ENCODE assay signal across 18 cellular contexts in the genomic region with DNA sequence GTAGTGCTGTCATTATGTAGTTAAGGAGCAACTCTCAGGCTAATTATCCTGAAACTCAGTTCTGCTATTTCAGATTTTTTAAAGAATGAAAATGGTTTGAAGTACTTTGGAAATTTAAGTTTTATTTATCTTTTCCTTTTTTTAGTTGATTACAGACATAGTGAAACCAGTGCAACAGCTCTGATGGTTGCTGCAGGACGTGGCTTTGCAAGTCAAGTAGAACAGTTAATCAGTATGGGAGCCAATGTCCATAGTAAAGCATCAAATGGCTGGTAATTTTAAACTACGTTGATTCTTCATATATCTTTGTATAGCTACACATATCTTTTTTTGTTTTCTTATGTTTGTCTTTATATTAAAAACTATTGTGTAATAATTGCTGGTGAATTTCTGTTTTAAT. TPM values are rescaled to one million over a fixed set of nuclear protein-coding genes. Genes with fewer than 3 reads are reported as not detected.
A peak's percentile ranks its signal among the peaks of the same experiment; 100 is the strongest.
DNase-seq lines count a peak whose midpoint lies in the region; ATAC-seq and TF ChIP-seq lines count a peak whose summit lies in the region.
"Had no signal": no experiment of that assay in that cellular context is flagged by ENCODE, and none has a peak within 500 bp of the region (broad histone marks: within the 10 kb centered on the region; RNA-seq: fewer than 3 reads in every experiment).

No MANE protein-coding gene starts in this region.

- no peaks in the 10 kb centered on the region for H3K27me3 ChIP-seq in transverse colon
- H3K27me3 ChIP-seq: right lobe of liver had no signal

- H3K36me3 Mint-ChIP-seq in WTC11 = peaks cover 26% of the 10 kb centered on the region

- ATAC-seq in GM18502 (IDR thresholded peaks at IDR 0.05; ENCODE audit: poor library complexity, unreplicated experiment) (peak; percentile 58), GM19395 (IDR thresholded peaks at IDR 0.05; ENCODE audit: unreplicated experiment) (peak; percentile 78), HG02759 (IDR thresholded peaks at IDR 0.05; ENCODE audit: unreplicated experiment) (peak; percentile 86), HG03354 (IDR thresholded peaks at IDR 0.05; ENCODE audit: poor library complexity, severe bottlenecking, unreplicated experiment) (peak; percentile 95), WTC11 (no peak), HG03039 (IDR thresholded peaks at IDR 0.05; ENCODE audit: unreplicated experiment) (no peak)
- ATAC-seq: lower lobe of right lung, right lobe of liver had no signal

- H3K4me3 Mint-ChIP-seq in WTC11 = no peak overlapping the region
- H3K4me3 Mint-ChIP-seq: activated naive CD4-positive, alpha-beta T cell treated with anti-CD3 and anti-CD28 coated beads, Interleukin-2, amount 50 U/mL, for 24 hours; activated T-cell treated with anti-CD3 and anti-CD28 coated beads, Interleukin-2, amount 50 U/mL, for 24 hours; endodermal cell; stimulated activated naive CD8-positive, alpha-beta T cell treated with anti-CD3 and anti-CD28 coated beads, Interleukin-15, Interleukin-2, amounts not matched to agents 100 ng/mL and 50 ng/mL, for 24 hours had no signal

- intact Hi-C loops in transverse colon (cut with DNase I; ENCODE audit: low total_unique reads) = no loop called here

- DNase-seq in WTC11 (ENCODE audit: low spot score) = no peak
- no peak for DNase-seq in transverse colon
- no peak for DNase-seq in DMS79 treated with DMSO at 0.1 percent for 48 hours (lab: John Stamatoyannopoulos, UW)
- DNase-seq: activated T-cell treated with anti-CD3 and anti-CD28 coated beads, Interleukin-2, amount 50 U/mL, for 24 hours; endodermal cell; H7; lower lobe of right lung; NCI-H1092 treated with DMSO at 0.1 percent for 48 hours; NCI-H2081 treated with DMSO at 0.1 percent for 48 hours; NCI-H526 treated with DMSO at 0.1 percent for 48 hours; right lobe of liver had no signal

- no peaks in the 10 kb centered on the region for H3K27me3 Mint-ChIP-seq in WTC11 (ENCODE audit: low read depth)
- H3K27me3 Mint-ChIP-seq: activated naive CD4-positive, alpha-beta T cell treated with anti-CD3 and anti-CD28 coated beads, Interleukin-2, amount 50 U/mL, for 24 hours; activated T-cell treated with anti-CD3 and anti-CD28 coated beads, Interleukin-2, amount 50 U/mL, for 24 hours; stimulated activated naive CD8-positive, alpha-beta T cell treated with anti-CD3 and anti-CD28 coated beads, Interleukin-15, Interleukin-2, amounts not matched to agents 100 ng/mL and 50 ng/mL, for 24 hours had no signal

- H3K27ac ChIP-seq in transverse colon = no peak overlapping the region
- H3K27ac ChIP-seq: lower lobe of right lung, right lobe of liver had no signal

- no peak overlapping the region for H3K27ac Mint-ChIP-seq in WTC11
- H3K27ac Mint-ChIP-seq: activated naive CD4-positive, alpha-beta T cell treated with anti-CD3 and anti-CD28 coated beads, Interleukin-2, amount 50 U/mL, for 24 hours; activated T-cell treated with anti-CD3 and anti-CD28 coated beads, Interleukin-2, amount 50 U/mL, for 24 hours; endodermal cell; stimulated activated naive CD8-positive, alpha-beta T cell treated with anti-CD3 and anti-CD28 coated beads, Interleukin-15, Interleukin-2, amounts not matched to agents 100 ng/mL and 50 ng/mL, for 24 hours had no signal

- H3K4me3 ChIP-seq in transverse colon = no peak overlapping the region
- H3K4me3 ChIP-seq: lower lobe of right lung, right lobe of liver had no signal

- peaks cover 0 to 12% (median 0%) of the 10 kb centered on the region in 4 donors for H3K4me1 ChIP-seq in transverse colon
- H3K4me1 ChIP-seq: lower lobe of right lung, right lobe of liver had no signal

- H3K9me3 ChIP-seq in transverse colon = no peaks in the 10 kb centered on the region
- H3K9me3 ChIP-seq: lower lobe of right lung, right lobe of liver had no signal

- H3K36me3 ChIP-seq in transverse colon = peaks cover 0 to 44% (median 19%) of the 10 kb centered on the region in 4 donors

- no peaks in the 10 kb centered on the region for H3K4me1 Mint-ChIP-seq in WTC11
- H3K4me1 Mint-ChIP-seq: endodermal cell had no signal

- POLR2A ChIA-PET in WTC11 (lab: Charles Lee) = no interaction called here

- in situ Hi-C loops in transverse colon (cut with MboI; ENCODE audit: low pct_ligation_motif_present in 1 of 4, low pct_unique_long_range_greater_than_20kb in 1 of 4, low sequenced_read_pairs in 3 of 4) = no loop called here

- TF ChIP-seq EP300 in transverse colon (IDR thresholded peaks at IDR 0.05; ENCODE audit: low read depth) = no peak

- TF ChIP-seq CTCF in WTC11 (IDR thresholded peaks at IDR 0.05) (no peak), transverse colon (IDR thresholded peaks at IDR 0.05) (no peak)

- CTCF ChIA-PET in WTC11 (lab: Charles Lee) = no interaction called here

- H3K9me3 Mint-ChIP-seq in WTC11 = no peaks in the 10 kb centered on the region
- H3K9me3 Mint-ChIP-seq: activated naive CD4-positive, alpha-beta T cell treated with anti-CD3 and anti-CD28 coated beads, Interleukin-2, amount 50 U/mL, for 24 hours; activated T-cell treated with anti-CD3 and anti-CD28 coated beads, Interleukin-2, amount 50 U/mL, for 24 hours; endodermal cell; stimulated activated naive CD8-positive, alpha-beta T cell treated with anti-CD3 and anti-CD28 coated beads, Interleukin-15, Interleukin-2, amounts not matched to agents 100 ng/mL and 50 ng/mL, for 24 hours had no signal

- WGBS in transverse colon (ENCODE audit: low coverage in 1 of 2), 2 donors = 86 to 94% methylated on average over 2 of the region's 2 CpGs

- TF ChIP-seq POLR2A in transverse colon (IDR thresholded peaks at IDR 0.05) = no peak

TF ChIP-seq in WTC11, 78 proteins besides CTCF, POLR2A, EP300 and RAD21 (continues in another document):
- TF ChIP-seq MAX (CRISPR knock-in tag; IDR thresholded peaks at IDR 0.05) (no peak), ZNF425 (CRISPR knock-in tag; conservative IDR thresholded peaks at IDR 0.05) (no peak), ATF1 (CRISPR knock-in tag; IDR thresholded peaks at IDR 0.05) (no peak), SOX15 (CRISPR knock-in tag; IDR thresholded peaks at IDR 0.05) (no peak), USF1 (CRISPR knock-in tag; IDR thresholded peaks at IDR 0.05) (no peak), ZBTB21 (CRISPR knock-in tag; IDR thresholded peaks at IDR 0.05; ENCODE audit: borderline replicate concordance) (no peak), HMGXB4 (CRISPR knock-in tag; IDR thresholded peaks at IDR 0.05) (no peak)
- TF ChIP-seq, protein P1, sequence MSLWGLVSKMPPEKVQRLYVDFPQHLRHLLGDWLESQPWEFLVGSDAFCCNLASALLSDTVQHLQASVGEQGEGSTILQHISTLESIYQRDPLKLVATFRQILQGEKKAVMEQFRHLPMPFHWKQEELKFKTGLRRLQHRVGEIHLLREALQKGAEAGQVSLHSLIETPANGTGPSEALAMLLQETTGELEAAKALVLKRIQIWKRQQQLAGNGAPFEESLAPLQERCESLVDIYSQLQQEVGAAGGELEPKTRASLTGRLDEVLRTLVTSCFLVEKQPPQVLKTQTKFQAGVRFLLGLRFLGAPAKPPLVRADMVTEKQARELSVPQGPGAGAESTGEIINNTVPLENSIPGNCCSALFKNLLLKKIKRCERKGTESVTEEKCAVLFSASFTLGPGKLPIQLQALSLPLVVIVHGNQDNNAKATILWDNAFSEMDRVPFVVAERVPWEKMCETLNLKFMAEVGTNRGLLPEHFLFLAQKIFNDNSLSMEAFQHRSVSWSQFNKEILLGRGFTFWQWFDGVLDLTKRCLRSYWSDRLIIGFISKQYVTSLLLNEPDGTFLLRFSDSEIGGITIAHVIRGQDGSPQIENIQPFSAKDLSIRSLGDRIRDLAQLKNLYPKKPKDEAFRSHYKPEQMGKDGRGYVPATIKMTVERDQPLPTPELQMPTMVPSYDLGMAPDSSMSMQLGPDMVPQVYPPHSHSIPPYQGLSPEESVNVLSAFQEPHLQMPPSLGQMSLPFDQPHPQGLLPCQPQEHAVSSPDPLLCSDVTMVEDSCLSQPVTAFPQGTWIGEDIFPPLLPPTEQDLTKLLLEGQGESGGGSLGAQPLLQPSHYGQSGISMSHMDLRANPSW (CRISPR knock-in tag; conservative IDR thresholded peaks at IDR 0.05; ENCODE audit: low read depth) = no peak

RNA-seq across cellular contexts. Expression of gene YTHDC2, which starts 34.9 kb away (rescaled TPM):
- total RNA-seq in WTC11 (2021) (17.6 to 21.6 TPM (median 19.9 TPM) in 3 replicates), transverse colon (10 to 100 TPM; 23.6 to 35.4 (median 27.6) TPM)

Comparison
In these comparisons a context has a peak if more than half of its experiments do, and no peak if none do; other contexts are left out.
1. ATAC-seq: peak in GM18502 (single experiment), GM19395 (single experiment), HG02759 (single experiment) and HG03354 (single experiment); none in WTC11 (single experiment) and HG03039 (single experiment).